10 cellular contexts compared by ENCODE assay signal in the genomic region with DNA sequence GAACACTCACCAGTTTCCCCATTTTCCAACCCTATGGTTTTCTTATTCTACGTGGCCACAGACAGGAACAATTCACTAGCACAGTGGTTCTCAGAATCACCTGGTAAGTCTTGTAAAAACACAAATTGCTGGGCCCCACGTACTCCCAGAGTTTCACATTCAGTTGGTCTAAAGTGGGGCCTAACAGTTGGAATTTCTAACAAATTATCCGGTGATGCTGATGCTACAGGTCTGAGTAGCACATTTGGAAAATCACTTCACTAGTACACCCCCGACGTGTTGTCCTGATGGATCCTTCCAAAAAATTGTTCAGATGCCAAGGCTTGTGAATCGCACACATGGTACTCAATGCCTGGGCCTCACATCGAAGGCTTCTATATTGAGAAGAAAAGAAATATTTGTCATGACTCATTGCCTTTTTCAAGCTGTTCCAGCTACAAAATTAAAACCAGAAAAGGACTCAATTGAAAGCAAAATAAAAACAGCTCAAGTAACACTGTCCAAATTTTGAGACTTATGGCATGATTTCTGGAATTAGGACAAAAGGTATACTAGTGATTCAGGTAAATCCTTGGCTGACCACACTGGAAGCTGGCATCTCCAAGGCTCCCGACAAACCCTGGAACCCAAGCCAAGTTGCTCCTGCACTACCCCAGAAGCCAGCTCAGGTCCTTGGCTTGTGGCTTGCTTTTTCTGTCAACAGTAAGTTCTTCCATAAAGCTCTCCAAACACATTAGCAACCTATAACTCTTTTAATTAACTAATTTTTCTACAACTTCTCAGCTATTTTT. TPM values are rescaled to one million over a fixed set of nuclear protein-coding genes. Genes with fewer than 3 reads are reported as not detected.
DNase-seq lines count a peak whose midpoint lies in the region; ATAC-seq and TF ChIP-seq lines count a peak whose summit lies in the region.
"Had no signal": no experiment of that assay in that cellular context is flagged by ENCODE, and none has a peak within 500 bp of the region (broad histone marks: within the 10 kb centered on the region; RNA-seq: fewer than 3 reads in every experiment).

No MANE protein-coding gene starts in this region.

- no peaks in the 10 kb centered on the region for H3K36me3 ChIP-seq in PC-3 (ENCODE audit: low read depth, low read length)
- no peaks in the 10 kb centered on the region for H3K36me3 ChIP-seq in endodermal cell (ENCODE audit: control insufficient read depth, insufficient read depth, low read length)

- H3K4me1 Mint-ChIP-seq in endodermal cell, result peaks cover 13% of the 10 kb centered on the region
- H3K4me1 Mint-ChIP-seq in stimulated activated naive CD8-positive, alpha-beta T cell treated with anti-CD3 and anti-CD28 coated beads, Interleukin-15, amount 100 ng/mL, for 72 hours, result peaks cover 48% of the 10 kb centered on the region

- TF ChIP-seq CTCF in PC-3 (conservative IDR thresholded peaks at IDR 0.05; ENCODE audit: low read depth, low read length) (no peak), endodermal cell (conservative IDR thresholded peaks at IDR 0.05) (no peak)

- peaks cover 5% of the 10 kb centered on the region for H3K27me3 Mint-ChIP-seq in endodermal cell (ENCODE audit: insufficient read depth)
- H3K27me3 Mint-ChIP-seq in stimulated activated naive CD8-positive, alpha-beta T cell treated with anti-CD3 and anti-CD28 coated beads, Interleukin-15, amount 100 ng/mL, for 72 hours, result no peaks in the 10 kb centered on the region
- H3K27me3 Mint-ChIP-seq: naive thymus-derived CD8-positive, alpha-beta T cell had no signal

- no peaks in the 10 kb centered on the region for H3K9me2 ChIP-seq in PC-3 (replicated peaks; ENCODE audit: low read length)

- H3K27ac ChIP-seq in PC-3 (ENCODE audit: low read length) (peak overlapping the region; percentile 99), endodermal cell (ENCODE audit: low read depth, low read length) (no peak overlapping the region)

- H3K4me1 ChIP-seq in PC-3 (ENCODE audit: insufficient read depth, low read length) (peaks cover 54% of the 10 kb centered on the region), endodermal cell (ENCODE audit: control insufficient read depth, insufficient read depth, low read length) (peaks cover 4% of the 10 kb centered on the region)

- H3F3A ChIP-seq in PC-3 (ENCODE audit: low read length, unreplicated experiment), result peaks cover 9% of the 10 kb centered on the region

- H3K9me3 Mint-ChIP-seq in endodermal cell, result no peaks in the 10 kb centered on the region
- H3K9me3 Mint-ChIP-seq in stimulated activated naive CD8-positive, alpha-beta T cell treated with anti-CD3 and anti-CD28 coated beads, Interleukin-15, amount 100 ng/mL, for 72 hours, result no peaks in the 10 kb centered on the region
- H3K9me3 Mint-ChIP-seq: naive thymus-derived CD8-positive, alpha-beta T cell had no signal

- peak; percentile 95 for DNase-seq in GM04504 (ENCODE audit: low read depth)
- peak; percentile 82 for DNase-seq in PC-3
- DNase-seq in endodermal cell, result no peak
- DNase-seq in sciatic nerve (ENCODE audit: low spot score), result no peak
- no peak for DNase-seq in DMS114 treated with DMSO at 0.1 percent for 48 hours (lab: John Stamatoyannopoulos, UW; ENCODE audit: unreplicated experiment)
- DNase-seq in NCI-H2227 treated with DMSO at 0.1 percent for 48 hours (lab: John Stamatoyannopoulos, UW), result no peak
- no peak for DNase-seq in DMS79 (lab: John Stamatoyannopoulos, UW)
- DNase-seq in stimulated activated naive CD8-positive, alpha-beta T cell treated with anti-CD3 and anti-CD28 coated beads, Interleukin-15, amount 100 ng/mL, for 72 hours, result no peak
- DNase-seq: activated CD4-positive, alpha-beta T cell treated with anti-CD3 and anti-CD28 coated beads for 1 hour; naive thymus-derived CD8-positive, alpha-beta T cell had no signal

- BruUV-seq in PC-3 (replicated peaks; lab: Mats Ljungman, UMichigan), result TSS peak; percentile 78

- 88 to 90% methylated on average over 8 of the region's 8 CpGs for whole genome bisulfite sequencing in endodermal cell (ENCODE audit: insufficient coverage in 1 of 2, insufficient read length in 1 of 2), 2 experiments

- H3K4me3 ChIP-seq in PC-3 (ENCODE audit: low read length) (peak overlapping the region; percentile 51), endodermal cell (ENCODE audit: low read length) (no peak overlapping the region)

- H3K4me2 ChIP-seq in PC-3 (ENCODE audit: low read length), result peak overlapping the region; percentile 79

- H3K27me3 ChIP-seq in PC-3 (ENCODE audit: low read length) (no peaks in the 10 kb centered on the region), endodermal cell (ENCODE audit: control insufficient read depth, insufficient read depth, low read length, poor library complexity, severe bottlenecking) (no peaks in the 10 kb centered on the region)

- ATAC-seq in PC-3 (peak; percentile 28), sciatic nerve (peak; percentile 34)
- ATAC-seq in stimulated activated naive CD8-positive, alpha-beta T cell treated with anti-CD3 and anti-CD28 coated beads, Interleukin-15, amount 100 ng/mL, for 72 hours, result no peak

- H3K9ac ChIP-seq in PC-3 (ENCODE audit: low read length) (peak overlapping the region; percentile 83), endodermal cell (ENCODE audit: extremely low read depth, low read length, poor library complexity, severe bottlenecking) (no peak overlapping the region)

- no peaks in the 10 kb centered on the region for H3K9me3 ChIP-seq in PC-3 (ENCODE audit: low read length)
- H3K9me3 ChIP-seq in endodermal cell (ENCODE audit: control insufficient read depth, low read length), result no peaks in the 10 kb centered on the region

- H3K79me2 ChIP-seq in PC-3 (ENCODE audit: low read length), result no peaks in the 10 kb centered on the region

- intact Hi-C loops in PC-3 (cut with micrococcal nuclease) (loop anchor here (2.0 kb wide), 1 partner anchor 14 kb away; a partner anchor contains a TSS), sciatic nerve (cut with DNase I) (no loop called here)

- CTCF ChIA-PET in PC-3 (lab: Charles Lee), result interaction anchor here (0.5 kb wide), 1 partner anchor 15 kb away, joined by 4 read pairs; no protein-coding TSS in a partner anchor

- peak overlapping the region; percentile 9 for H3K27ac Mint-ChIP-seq in endodermal cell
- H3K27ac Mint-ChIP-seq in stimulated activated naive CD8-positive, alpha-beta T cell treated with anti-CD3 and anti-CD28 coated beads, Interleukin-15, amount 100 ng/mL, for 72 hours, result peak overlapping the region in 1 of 2 donors; percentile 19

- no peak overlapping the region for H3K4me3 Mint-ChIP-seq in endodermal cell
- H3K4me3 Mint-ChIP-seq in stimulated activated naive CD8-positive, alpha-beta T cell treated with anti-CD3 and anti-CD28 coated beads, Interleukin-15, amount 100 ng/mL, for 72 hours, result no peak overlapping the region

- no peaks in the 10 kb centered on the region for H4K20me1 ChIP-seq in PC-3 (ENCODE audit: low read length)

- no peaks in the 10 kb centered on the region for H3K36me3 Mint-ChIP-seq in endodermal cell (ENCODE audit: low read depth)

- POLR2A ChIA-PET in PC-3 (lab: Charles Lee; ENCODE audit: unreplicated experiment), result interaction anchor here (0.6 to 1.8 kb wide), 3 partner anchors 15 to 371 kb away, joined by 3 to 9 read pairs (median 5); no protein-coding TSS in a partner anchor

- peak overlapping the region; percentile 65 for H2AFZ ChIP-seq in PC-3 (ENCODE audit: low read length)

RNA-seq across cellular contexts. Expression of a gene that starts 12.9 kb away (rescaled TPM):
- total RNA-seq in PC-3 (2014; rRNA removed) (469 and 506 TPM in 2 replicates), endodermal cell (100 to 1,000 TPM in 1 of 2 donors, 10 to 100 TPM in 1; 84.3 to 155 TPM), sciatic nerve (4,253 TPM)
- polyA plus RNA-seq in endodermal cell (2013, experiment 1 of 2), result 2,565 TPM
- polyA plus RNA-seq in endodermal cell (2013, experiment 2 of 2), result 2,676 TPM

RNA-seq across cellular contexts. Expression of a gene that starts 13.7 kb away (rescaled TPM):
- total RNA-seq in PC-3 (2014; rRNA removed), result 1.3 and 2.0 TPM in 2 replicates
- 10 to 100 TPM in 1 of 2 donors, 1 to 10 TPM in 1; 8.1 to 13.0 TPM for total RNA-seq in endodermal cell
- polyA plus RNA-seq in endodermal cell (2013, experiment 1 of 2), result 19.4 TPM
- polyA plus RNA-seq in endodermal cell (2013, experiment 2 of 2), result 19.0 TPM
- total RNA-seq in sciatic nerve, result 13.2 TPM

Comparison
In these comparisons a context has a peak if more than half of its experiments do, and no peak if none do; other contexts are left out.
1. DNase-seq: peak in GM04504 (single experiment) and PC-3 (single experiment); none in endodermal cell (single experiment), sciatic nerve (single experiment), DMS114 treated with DMSO at 0.1 percent for 48 hours (single experiment), NCI-H2227 treated with DMSO at 0.1 percent for 48 hours (single experiment), DMS79 (single experiment) and stimulated activated naive CD8-positive, alpha-beta T cell treated with anti-CD3 and anti-CD28 coated beads, Interleukin-15, amount 100 ng/mL, for 72 hours (0 of 2).